In genomic region chrX:110002300-110003166, GRCh38 we compare ENCODE assay signal across 8 cellular contexts. TPM values are rescaled to one million over a fixed set of nuclear protein-coding genes. Genes with fewer than 3 reads are reported as not detected.
DNase-seq lines count a peak whose midpoint lies in the region; ATAC-seq and TF ChIP-seq lines count a peak whose summit lies in the region.

Gene TMEM164 (plus strand): TSS chrX:110003114. CDS start chrX:110003775, 661 bp downstream.

- no peak for TF ChIP-seq CTCF in AG10803 (conservative IDR thresholded peaks at IDR 0.05; ENCODE audit: low read length)
- no peak for TF ChIP-seq CTCF in left lung (IDR thresholded peaks at IDR 0.05)

- peak within 1 kb of the TSS; percentile 96 for H3K27ac Mint-ChIP-seq in activated CD4-positive, alpha-beta T cell treated with anti-CD3 and anti-CD28 coated beads, Interleukin-2, amount 10 ng/mL, durations not matched to agents 24 days and 14 days

- peaks cover 9% of the 10 kb centered on the region for H3K36me3 Mint-ChIP-seq in activated CD4-positive, alpha-beta T cell treated with anti-CD3 and anti-CD28 coated beads, Interleukin-2, amount 10 ng/mL, durations not matched to agents 24 days and 14 days (ENCODE audit: low read depth)

- DNase-seq in AG10803 (ENCODE audit: low read depth), result peak; percentile 71
- peak; percentile 77 for DNase-seq in NCI-H510A (lab: John Stamatoyannopoulos, UW)
- DNase-seq in activated CD4-positive, alpha-beta T cell treated with anti-CD3 and anti-CD28 coated beads, Interleukin-2, amount 10 ng/mL, durations not matched to agents 24 days and 14 days, result peak; percentile 94
- DNase-seq in dedifferentiated amniotic fluid mesenchymal stem cell (ENCODE audit: extremely low spot score), result peak; percentile 60
- DNase-seq in left lung, result peak; percentile 92 to 96
- DNase-seq in stimulated activated CD4-positive, alpha-beta T cell treated with anti-CD3 and anti-CD28 coated beads, Interleukin-2, amount 100 ng/mL, for 48 hours, result peak; percentile 61 to 62

- H3K4me1 ChIP-seq in left lung, result peaks cover 0 to 43% of the 10 kb centered on the region in 2 donors

- H3K4me3 ChIP-seq in AG10803 (ENCODE audit: low read length) (peak within 1 kb of the TSS; percentile 70), left lung (peak within 1 kb of the TSS; percentile 44 to 59)

- ATAC-seq in GM19035 (IDR thresholded peaks at IDR 0.05; ENCODE audit: unreplicated experiment) (peak; percentile 82), HG03342 (IDR thresholded peaks at IDR 0.05; ENCODE audit: unreplicated experiment) (peak; percentile 69), left lung (peak; percentile 91)

- H3K36me3 ChIP-seq in left lung, result no peaks in the 10 kb centered on the region

- H3K4me3 Mint-ChIP-seq in activated CD4-positive, alpha-beta T cell treated with anti-CD3 and anti-CD28 coated beads, Interleukin-2, amount 10 ng/mL, durations not matched to agents 24 days and 14 days, result peak within 1 kb of the TSS; percentile 89

- intact Hi-C loops in activated CD4-positive, alpha-beta T cell treated with anti-CD3 and anti-CD28 coated beads, Interleukin-2, amount 10 ng/mL, durations not matched to agents 24 days and 14 days (cut with micrococcal nuclease), result loop anchor here (1.0 to 10.0 kb wide), 3 partner anchors 142 to 465 kb away; partner anchors contain the start of gene ACSL4
- intact Hi-C loops in left lung (cut with DNase I), result no loop called here

- H3K9me3 ChIP-seq in left lung, result no peaks in the 10 kb centered on the region

- peaks cover 28% of the 10 kb centered on the region for H3K4me1 Mint-ChIP-seq in activated CD4-positive, alpha-beta T cell treated with anti-CD3 and anti-CD28 coated beads, Interleukin-2, amount 10 ng/mL, durations not matched to agents 24 days and 14 days

- H3K27ac ChIP-seq in left lung, result peak within 1 kb of the TSS; percentile 81 to 89

- H3K27me3 ChIP-seq in left lung, result peaks cover 0 to 4% of the 10 kb centered on the region in 2 donors

- H3K27me3 Mint-ChIP-seq in activated CD4-positive, alpha-beta T cell treated with anti-CD3 and anti-CD28 coated beads, Interleukin-2, amount 10 ng/mL, durations not matched to agents 24 days and 14 days, result no peaks in the 10 kb centered on the region

- no peaks in the 10 kb centered on the region for H3K9me3 Mint-ChIP-seq in activated CD4-positive, alpha-beta T cell treated with anti-CD3 and anti-CD28 coated beads, Interleukin-2, amount 10 ng/mL, durations not matched to agents 24 days and 14 days

RNA-seq across cellular contexts. Expression of gene TMEM164, which starts in this region (rescaled TPM):
- total RNA-seq in activated CD4-positive, alpha-beta T cell treated with anti-CD3 and anti-CD28 coated beads, Interleukin-2, amount 10 ng/mL, durations not matched to agents 24 days and 14 days, result 14.9 and 18.3 TPM in 2 replicates
- 100 to 1,000 TPM in 1 of 2 donors, 10 to 100 TPM in 1; 60.0 to 111 TPM for total RNA-seq in left lung

Comparison
In these comparisons a context has a peak if more than half of its experiments do, and no peak if none do; other contexts are left out.
1. Peak in every context shown above with its lines: DNase-seq, ATAC-seq, H3K4me3 ChIP-seq and H3K27ac ChIP-seq.